In the genomic region with DNA sequence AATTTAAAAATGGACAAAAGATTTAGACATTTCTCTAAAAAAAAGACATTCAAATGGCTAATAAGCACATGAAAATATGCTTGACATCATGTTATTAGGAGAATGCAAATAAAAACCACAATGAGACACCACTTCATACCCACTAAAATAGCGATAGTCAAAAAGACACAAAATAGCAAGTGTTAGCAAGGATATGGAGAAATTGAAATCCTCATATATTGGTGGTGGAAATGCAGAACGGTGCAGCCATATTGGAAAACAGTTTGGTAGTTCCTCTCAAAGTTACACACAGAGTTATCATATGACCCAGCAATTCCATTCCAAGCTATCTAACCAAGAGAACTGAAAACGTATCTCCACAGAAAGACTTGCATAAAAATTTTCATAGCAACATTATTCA, we compare ENCODE assay signal across 32 cellular contexts.
"Had no signal": no experiment of that assay in that cellular context is flagged by ENCODE, and none has a peak within 500 bp of the region (broad histone marks: within the 10 kb centered on the region; RNA-seq: fewer than 3 reads in every experiment).

No MANE protein-coding gene starts in this region.

- H3K9me3 ChIP-seq: adrenal gland had no signal

- H3K27me3 ChIP-seq: adrenal gland, ascending aorta, body of pancreas, brain microvascular endothelial cell, breast epithelium, cardiac muscle cell had no signal

- FAIRE-seq: astrocyte, bronchial epithelial cell had no signal

- DNase-seq: activated effector memory CD4-positive, alpha-beta T cell treated with anti-CD3 and anti-CD28 coated beads, Interleukin-2, amount 50 U/mL, for 16 hours; activated effector memory CD4-positive, alpha-beta T cell treated with Interleukin-2 at 50 U/mL for 16 hours; activated gamma-delta T cell; activated gamma-delta T cell treated with Interleukin-2 at 50 U/mL for 16 hours; activated naive CD4-positive, alpha-beta T cell; activated naive CD4-positive, alpha-beta T cell treated with anti-CD3 and anti-CD28 coated beads for 36 hours; activated naive CD4-positive, alpha-beta T cell treated with anti-CD3 and anti-CD28 coated beads, Interleukin-2, amount 10 ng/mL, durations not matched to agents 7 days and 5 days; activated naive CD4-positive, alpha-beta T cell treated with anti-CD3 and anti-CD28 coated beads, Interleukin-2, amount 50 U/mL, for 16 hours; activated naive CD4-positive, alpha-beta T cell treated with Interleukin-2 at 50 U/mL for 16 hours; activated naive CD8-positive, alpha-beta T cell treated with anti-CD3 and anti-CD28 coated beads for 36 hours; activated naive CD8-positive, alpha-beta T cell treated with anti-CD3 and anti-CD28 coated beads, Interleukin-2, amount 10 ng/mL, durations not matched to agents 7 days and 5 days; activated naive CD8-positive, alpha-beta T cell treated with anti-CD3 and anti-CD28 coated beads, Interleukin-2, amount 50 U/mL, for 24 hours; activated T-cell treated with anti-CD3 and anti-CD28 coated beads, Interleukin-2, amount 50 U/mL, for 4 hours; activated T-cell treated with anti-CD3 and anti-CD28 coated beads, Interleukin-2, amount 50 U/mL, for 48 hours; activated T-cell treated with anti-CD3 and anti-CD28 coated beads, Interleukin-2, amount 50 U/mL, for 72 hours; adrenal gland; amniotic stem cell; amygdala; anterior cingulate cortex; aorta; body of pancreas; brain microvascular endothelial cell; caudate nucleus; central memory CD4-positive, alpha-beta T cell; cerebellar nuclear complex had no signal

- ATAC-seq: activated naive CD4-positive, alpha-beta T cell treated with anti-CD3 and anti-CD28 coated beads, Interleukin-2, amount 50 U/mL, for 72 hours; activated naive CD8-positive, alpha-beta T cell treated with anti-CD3 and anti-CD28 coated beads, Interleukin-2, amount 50 U/mL, for 24 hours; activated T-cell treated with anti-CD3 and anti-CD28 coated beads, Interleukin-2, amount 50 U/mL, for 4 hours; activated T-cell treated with anti-CD3 and anti-CD28 coated beads, Interleukin-2, amount 50 U/mL, for 72 hours; activated T-helper 17 cell treated with anti-CD3 and anti-CD28 coated beads, Interleukin-2, amount 50 U/mL, for 72 hours; body of pancreas had no signal

- H3K36me3 ChIP-seq: adrenal gland, ascending aorta, brain microvascular endothelial cell, breast epithelium, cardiac muscle cell had no signal

- H3K27ac ChIP-seq: adrenal gland, ascending aorta, body of pancreas, brain microvascular endothelial cell, breast epithelium, cardiac muscle cell had no signal

- H3K4me3 ChIP-seq: adrenal gland, ascending aorta, body of pancreas, breast epithelium, cardiac muscle cell had no signal

- H3K4me1 ChIP-seq: adrenal gland, ascending aorta, breast epithelium had no signal
